8 cellular contexts compared by ENCODE assay signal in genomic region chr6:167968091-167968490, GRCh38. TPM values are rescaled to one million over a fixed set of nuclear protein-coding genes. Genes with fewer than 3 reads are reported as not detected.
A peak's percentile ranks its signal among the peaks of the same experiment; 100 is the strongest.
DNase-seq lines count a peak whose midpoint lies in the region; ATAC-seq and TF ChIP-seq lines count a peak whose summit lies in the region.

No MANE protein-coding gene starts in this region.

- TF ChIP-seq CTCF in GM12872 (IDR thresholded peaks at IDR 0.05; ENCODE audit: insufficient read depth, low read depth, low read length) (peak; percentile 52; the same call in 2 of the 3 replicates), hepatocyte (IDR thresholded peaks at IDR 0.05; ENCODE audit: poor library complexity) (peak; percentile 23)
- no peak for TF ChIP-seq CTCF in CD8-positive, alpha-beta T cell (IDR thresholded peaks at IDR 0.05)

- 78% methylated on average over 6 of the region's 6 CpGs for WGBS in hepatocyte (ENCODE audit: low lambda C conversion rate, missing lambda C conversion rate)

- H3K27ac ChIP-seq in hepatocyte = no peak overlapping the region
- no peak overlapping the region for H3K27ac ChIP-seq in CD8-positive, alpha-beta T cell (ENCODE audit: low read depth, low read length)

- H3K36me3 Mint-ChIP-seq in CD8-positive, alpha-beta T cell = peaks cover 4% of the 10 kb centered on the region

- peaks cover 17% of the 10 kb centered on the region for H3K79me2 ChIP-seq in hepatocyte

- no peaks in the 10 kb centered on the region for H3K4me1 Mint-ChIP-seq in CD8-positive, alpha-beta T cell (ENCODE audit: low read depth)

- ATAC-seq in SK-N-SH treated with all-trans-retinoic acid at 6 μM for 48 hours (peak; percentile 52; the same call in 1 of the 3 replicates), HG02981 (IDR thresholded peaks at IDR 0.05; ENCODE audit: unreplicated experiment) (no peak), GM19324 (IDR thresholded peaks at IDR 0.05; ENCODE audit: low FRiP score, unreplicated experiment) (no peak)
- no peak for ATAC-seq in CD8-positive, alpha-beta T cell

- POLR2A ChIA-PET in CD8-positive, alpha-beta T cell (lab: Charles Lee) = no interaction called here

- no peaks in the 10 kb centered on the region for H4K20me1 ChIP-seq in hepatocyte (ENCODE audit: insufficient read depth, poor library complexity, severe bottlenecking)

- no peaks in the 10 kb centered on the region for H3K36me3 ChIP-seq in hepatocyte (replicated peaks; ENCODE audit: insufficient read depth, low read depth)
- no peaks in the 10 kb centered on the region for H3K36me3 ChIP-seq in CD8-positive, alpha-beta T cell (ENCODE audit: insufficient read depth, low read length)

- intact Hi-C loops in CD8-positive, alpha-beta T cell (cut with DNase I, micrococcal nuclease) = no loop called here

- H3K4me1 ChIP-seq in hepatocyte (ENCODE audit: insufficient read depth) = peaks cover 25% of the 10 kb centered on the region
- H3K4me1 ChIP-seq in CD8-positive, alpha-beta T cell (ENCODE audit: insufficient read depth, low read length) = no peaks in the 10 kb centered on the region

- no peak overlapping the region for H3K4me2 ChIP-seq in hepatocyte

- DNase-seq in ACHN (peak; percentile 38), hepatocyte (ENCODE audit: low spot score) (no peak)
- no peak for DNase-seq in CD8-positive, alpha-beta T cell
- no peak for DNase-seq in activated CD4-positive, CD25-positive, alpha-beta regulatory T cell treated with anti-CD3 and anti-CD28 coated beads, Interleukin-2, amount 50 U/mL, for 72 hours

- no peak overlapping the region for H3K27ac Mint-ChIP-seq in CD8-positive, alpha-beta T cell

- H3K4me3 Mint-ChIP-seq in CD8-positive, alpha-beta T cell = no peak overlapping the region

- CTCF ChIA-PET in CD8-positive, alpha-beta T cell (lab: Charles Lee) = interaction anchor here (0.7 to 1.5 kb wide), 2 partner anchors 13 to 42 kb away, joined by 3 read pairs; no protein-coding TSS in a partner anchor

- H2AFZ ChIP-seq in hepatocyte = no peak overlapping the region

- no peaks in the 10 kb centered on the region for H3K27me3 Mint-ChIP-seq in CD8-positive, alpha-beta T cell (ENCODE audit: low read depth)

- in situ Hi-C loops in ACHN (cut with HindIII; ENCODE audit: low pct_ligation_motif_present, low pct_unique_long_range_greater_than_20kb, low sequenced_read_pairs) = no loop called here

- H3K9me3 Mint-ChIP-seq in CD8-positive, alpha-beta T cell = no peaks in the 10 kb centered on the region

- H3K9me2 ChIP-seq in hepatocyte (replicated peaks; ENCODE audit: insufficient read depth) = no peaks in the 10 kb centered on the region

- H3K27me3 ChIP-seq in hepatocyte = no peaks in the 10 kb centered on the region
- H3K27me3 ChIP-seq in CD8-positive, alpha-beta T cell (ENCODE audit: insufficient read depth, low read length) = no peaks in the 10 kb centered on the region

- H3K9me3 ChIP-seq in hepatocyte (ENCODE audit: low read depth) = no peaks in the 10 kb centered on the region
- H3K9me3 ChIP-seq in CD8-positive, alpha-beta T cell (ENCODE audit: low read length) = no peaks in the 10 kb centered on the region

- H3K4me3 ChIP-seq in hepatocyte = no peak overlapping the region
- no peak overlapping the region for H3K4me3 ChIP-seq in CD8-positive, alpha-beta T cell (ENCODE audit: low read depth, low read length)

TF ChIP-seq in SK-N-SH treated with all-trans-retinoic acid at 6 μM for 48 hours, 23 proteins besides CTCF, POLR2A, EP300 and RAD21:
- TF ChIP-seq, protein P1, sequence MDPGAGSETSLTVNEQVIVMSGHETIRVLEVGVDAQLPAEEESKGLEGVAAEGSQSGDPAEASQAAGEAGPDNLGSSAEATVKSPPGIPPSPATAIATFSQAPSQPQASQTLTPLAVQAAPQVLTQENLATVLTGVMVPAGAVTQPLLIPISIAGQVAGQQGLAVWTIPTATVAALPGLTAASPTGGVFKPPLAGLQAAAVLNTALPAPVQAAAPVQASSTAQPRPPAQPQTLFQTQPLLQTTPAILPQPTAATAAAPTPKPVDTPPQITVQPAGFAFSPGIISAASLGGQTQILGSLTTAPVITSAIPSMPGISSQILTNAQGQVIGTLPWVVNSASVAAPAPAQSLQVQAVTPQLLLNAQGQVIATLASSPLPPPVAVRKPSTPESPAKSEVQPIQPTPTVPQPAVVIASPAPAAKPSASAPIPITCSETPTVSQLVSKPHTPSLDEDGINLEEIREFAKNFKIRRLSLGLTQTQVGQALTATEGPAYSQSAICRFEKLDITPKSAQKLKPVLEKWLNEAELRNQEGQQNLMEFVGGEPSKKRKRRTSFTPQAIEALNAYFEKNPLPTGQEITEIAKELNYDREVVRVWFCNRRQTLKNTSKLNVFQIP (CRISPR knock-in tag; IDR thresholded peaks at IDR 0.05; ENCODE audit: borderline replicate concordance, low read depth) = no peak
- TF ChIP-seq ZNF70 (CRISPR knock-in tag; IDR thresholded peaks at IDR 0.05) (no peak), RARB (CRISPR knock-in tag; IDR thresholded peaks at IDR 0.05) (no peak), ZFP30 (CRISPR knock-in tag; IDR thresholded peaks at IDR 0.05) (no peak), CSDC2 (CRISPR knock-in tag; IDR thresholded peaks at IDR 0.05) (no peak), PPARA (CRISPR knock-in tag; IDR thresholded peaks at IDR 0.05; ENCODE audit: borderline replicate concordance) (no peak), CSRNP3 (CRISPR knock-in tag; IDR thresholded peaks at IDR 0.05) (no peak), TCF4 (CRISPR knock-in tag; IDR thresholded peaks at IDR 0.05; ENCODE audit: borderline replicate concordance) (no peak), OSR1 (CRISPR knock-in tag; IDR thresholded peaks at IDR 0.05) (no peak), PATZ1 (CRISPR knock-in tag; IDR thresholded peaks at IDR 0.05; ENCODE audit: borderline replicate concordance) (no peak)
- TF ChIP-seq, protein P2, sequence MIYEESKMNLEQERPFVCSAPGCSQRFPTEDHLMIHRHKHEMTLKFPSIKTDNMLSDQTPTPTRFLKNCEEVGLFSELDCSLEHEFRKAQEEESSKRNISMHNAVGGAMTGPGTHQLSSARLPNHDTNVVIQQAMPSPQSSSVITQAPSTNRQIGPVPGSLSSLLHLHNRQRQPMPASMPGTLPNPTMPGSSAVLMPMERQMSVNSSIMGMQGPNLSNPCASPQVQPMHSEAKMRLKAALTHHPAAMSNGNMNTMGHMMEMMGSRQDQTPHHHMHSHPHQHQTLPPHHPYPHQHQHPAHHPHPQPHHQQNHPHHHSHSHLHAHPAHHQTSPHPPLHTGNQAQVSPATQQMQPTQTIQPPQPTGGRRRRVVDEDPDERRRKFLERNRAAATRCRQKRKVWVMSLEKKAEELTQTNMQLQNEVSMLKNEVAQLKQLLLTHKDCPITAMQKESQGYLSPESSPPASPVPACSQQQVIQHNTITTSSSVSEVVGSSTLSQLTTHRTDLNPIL (CRISPR knock-in tag; IDR thresholded peaks at IDR 0.05; ENCODE audit: low read depth) = no peak

RNA-seq across cellular contexts. Expression of gene KIF25, which starts 29.4 kb away (rescaled TPM):
- 0.40 TPM in 1 of 2 replicates, not detected in the other for total RNA-seq in hepatocyte
- polyA plus RNA-seq in hepatocyte = not detected in 2 replicates
- total RNA-seq in CD8-positive, alpha-beta T cell = under 1 TPM in 1 of 2 experiments, not detected in 1; 0.33 TPM
